8 cellular contexts compared by ENCODE assay signal in the genomic region with DNA sequence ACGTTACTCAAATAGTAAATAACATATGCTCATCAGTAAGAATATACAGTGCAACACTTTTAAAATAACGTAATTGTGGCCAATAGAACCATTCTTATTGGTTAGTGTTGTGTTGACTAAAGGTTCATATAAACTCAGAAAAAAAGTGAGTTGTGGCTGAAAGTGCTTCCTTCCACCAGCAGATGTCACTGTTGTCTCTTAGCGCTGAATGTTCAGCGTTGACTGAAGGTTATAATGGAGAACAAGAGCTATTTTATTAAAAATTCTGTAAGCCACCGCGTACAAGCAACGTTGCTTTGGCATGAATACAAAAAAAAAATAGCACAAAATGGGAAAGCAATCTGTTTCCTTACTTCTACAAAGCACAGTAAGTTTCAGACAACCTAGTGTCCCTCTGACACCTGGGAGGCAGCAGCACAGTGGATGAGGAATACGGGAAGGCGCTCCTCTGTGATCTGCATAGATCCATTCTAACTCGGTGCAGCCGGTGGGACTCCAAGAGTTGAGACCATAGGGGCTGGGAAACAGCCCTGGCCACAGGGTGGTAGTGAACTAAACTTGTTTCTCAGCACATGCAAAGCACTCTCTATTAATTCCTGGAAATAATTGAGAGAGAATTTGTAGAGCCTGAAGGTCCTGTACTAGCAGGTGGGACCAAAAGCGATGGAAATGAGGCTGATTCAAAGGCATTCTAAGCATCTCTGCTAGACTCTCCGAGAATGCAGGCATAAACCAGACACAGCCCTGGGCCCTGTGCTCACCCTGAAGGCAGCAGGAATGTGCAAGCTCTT. TPM values are rescaled to one million over a fixed set of nuclear protein-coding genes. Genes with fewer than 3 reads are reported as not detected.
DNase-seq lines count a peak whose midpoint lies in the region; ATAC-seq and TF ChIP-seq lines count a peak whose summit lies in the region.

No MANE protein-coding gene starts in this region.

- TF ChIP-seq CTCF in BE2C (IDR thresholded peaks at IDR 0.05; ENCODE audit: low read depth, low read length) (peak; percentile 95), foreskin fibroblast (IDR thresholded peaks at IDR 0.05; ENCODE audit: low read depth, low read length) (peak; percentile 90), osteoblast (IDR thresholded peaks at IDR 0.05; ENCODE audit: extremely low read depth, low read depth, low read length) (peak; percentile 91)

- H2AFZ ChIP-seq in osteoblast (ENCODE audit: low read length): no peak overlapping the region

- no peak overlapping the region for H3K4me2 ChIP-seq in osteoblast (ENCODE audit: insufficient read depth, low read length)

- no peaks in the 10 kb centered on the region for H4K20me1 ChIP-seq in osteoblast (ENCODE audit: insufficient read depth, low read length)

- H3K4me1 ChIP-seq in BE2C: no peaks in the 10 kb centered on the region; the same call in 1 of the 2 replicates
- H3K4me1 ChIP-seq in osteoblast (ENCODE audit: insufficient read depth, low read length): no peaks in the 10 kb centered on the region

- no peaks in the 10 kb centered on the region for H3K27me3 ChIP-seq in BE2C
- peaks cover 4% of the 10 kb centered on the region for H3K27me3 ChIP-seq in osteoblast (ENCODE audit: insufficient read depth, low read length)

- no peak overlapping the region for H3K27ac ChIP-seq in osteoblast (ENCODE audit: low read depth, low read length)

- H3K36me3 ChIP-seq in BE2C (no peaks in the 10 kb centered on the region), osteoblast (ENCODE audit: insufficient read depth, low read length) (no peaks in the 10 kb centered on the region)

- ATAC-seq in GM18502 (IDR thresholded peaks at IDR 0.05; ENCODE audit: poor library complexity, unreplicated experiment) (peak; percentile 93), HG02884 (IDR thresholded peaks at IDR 0.05; ENCODE audit: unreplicated experiment) (peak; percentile 91)

- DNase-seq in BE2C (peak; percentile 47), NCI-H146 treated with DMSO at 0.1 percent for 48 hours (lab: John Stamatoyannopoulos, UW; ENCODE audit: unreplicated experiment) (peak; percentile 24), foreskin fibroblast (peak; percentile 44 to 83), osteoblast (ENCODE audit: insufficient read length, low spot score, missing footprints) (peak; percentile 66)
- DNase-seq in activated CD4-positive, alpha-beta T cell treated with anti-CD3 and anti-CD28 coated beads for 48 hours: peak; percentile 44
- no peak for DNase-seq in activated CD4-positive, CD25-positive, alpha-beta regulatory T cell (lab: John Stamatoyannopoulos, UW)

- H3K9me3 ChIP-seq in BE2C (no peaks in the 10 kb centered on the region), osteoblast (ENCODE audit: low read depth, low read length) (no peaks in the 10 kb centered on the region)

- H3K79me2 ChIP-seq in osteoblast (ENCODE audit: insufficient read depth, low read length): no peaks in the 10 kb centered on the region

- H3K4me3 ChIP-seq in BE2C (ENCODE audit: low read depth, low read length) (peak overlapping the region; percentile 25), foreskin fibroblast (ENCODE audit: low read depth in 1 of 2, low read length in 2 of 2) (no peak overlapping the region), osteoblast (ENCODE audit: insufficient read depth, low read length) (no peak overlapping the region)

RNA-seq across cellular contexts. Expression of a gene that starts 23.9 kb away (rescaled TPM):
- not detected for polyA plus RNA-seq in BE2C (2012; ENCODE audit: insufficient read depth, insufficient read length, low read depth)
- total RNA-seq in osteoblast: not detected in 2 replicates

Comparison
In these comparisons a context has a peak if more than half of its experiments do, and no peak if none do; other contexts are left out.
1. DNase-seq: peak in BE2C (single experiment), NCI-H146 treated with DMSO at 0.1 percent for 48 hours (single experiment), activated CD4-positive, alpha-beta T cell treated with anti-CD3 and anti-CD28 coated beads for 48 hours (single experiment), foreskin fibroblast (2 of 2) and osteoblast (single experiment); none in activated CD4-positive, CD25-positive, alpha-beta regulatory T cell (0 of 4).
2. Peak in every context shown above with its lines, with median percentiles within 50 percentile points of each other: CTCF ChIP-seq.